ENCODE assay signal across 14 cellular contexts in the genomic region with DNA sequence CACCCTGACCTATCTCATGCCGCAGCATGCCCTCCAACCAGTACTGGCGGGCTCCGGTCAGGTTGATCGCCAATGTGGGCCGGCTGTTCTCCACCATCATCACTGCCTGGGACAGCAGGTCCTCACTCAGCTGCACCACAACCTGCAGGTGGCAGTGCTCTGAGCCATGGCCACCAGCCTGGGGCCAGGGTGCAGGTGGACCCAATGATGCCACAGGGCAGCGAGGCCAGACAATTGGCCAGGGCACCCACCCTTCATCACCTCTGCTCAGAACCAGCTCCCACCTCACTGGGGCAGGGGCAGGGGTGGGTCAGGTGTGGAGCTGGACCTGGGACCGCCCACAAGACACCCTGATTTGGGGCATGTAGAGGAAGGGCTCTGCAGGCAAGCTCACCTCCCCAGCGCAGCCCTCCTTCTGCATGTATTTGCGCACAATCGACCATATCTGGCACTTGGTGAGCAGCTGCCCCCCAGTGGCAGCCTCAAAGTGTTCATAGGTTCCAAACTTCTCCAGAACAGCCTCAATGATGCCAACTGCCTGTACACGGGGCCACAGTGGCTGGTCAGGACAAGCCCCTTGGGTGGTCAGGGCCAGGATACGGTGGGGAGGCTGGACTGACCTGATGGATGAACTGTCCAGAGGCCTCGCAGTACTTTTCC. TPM values are rescaled to one million over a fixed set of nuclear protein-coding genes. Genes with fewer than 3 reads are reported as not detected.
A peak's percentile ranks its signal among the peaks of the same experiment; 100 is the strongest.
DNase-seq lines count a peak whose midpoint lies in the region; ATAC-seq and TF ChIP-seq lines count a peak whose summit lies in the region.
"Had no signal": no experiment of that assay in that cellular context is flagged by ENCODE, and none has a peak within 500 bp of the region (broad histone marks: within the 10 kb centered on the region; RNA-seq: fewer than 3 reads in every experiment).

No MANE protein-coding gene starts in this region.

- no peak overlapping the region for H3K27ac ChIP-seq in right cardiac atrium (ENCODE audit: low read length)
- no peak overlapping the region for H3K27ac ChIP-seq in brain microvascular endothelial cell
- H3K27ac ChIP-seq: cardiac muscle cell had no signal

- peaks cover under 1% of the 10 kb centered on the region for H3K4me1 ChIP-seq in right cardiac atrium (ENCODE audit: control insufficient read depth, insufficient read depth, low read length)

- peak; percentile 47 for TF ChIP-seq CTCF in LNCaP clone FGC (IDR thresholded peaks at IDR 0.05; ENCODE audit: control insufficient read depth, extremely low read depth, insufficient read depth)
- TF ChIP-seq CTCF in brain microvascular endothelial cell (IDR thresholded peaks at IDR 0.05; ENCODE audit: low read depth, low read length, missing control alignments), result peak; percentile 41
- TF ChIP-seq CTCF in CD14-positive monocyte (IDR thresholded peaks at IDR 0.05), result no peak

- ATAC-seq in right cardiac atrium (no peak), left ventricle myocardium superior (no peak)
- ATAC-seq: naive thymus-derived CD8-positive, alpha-beta T cell; stimulated activated naive B cell treated with anti-CD40 and anti-IgM and Interleukin-4, amounts not matched to agents 10 μg/mL and 1 μg/mL and 100 μg/mL, for 72 hours had no signal

- 93% methylated on average over 13 of the region's 13 CpGs for WGBS in right cardiac atrium

- no peaks in the 10 kb centered on the region for H3K9me3 ChIP-seq in right cardiac atrium (ENCODE audit: control insufficient read depth, low read length)

- intact Hi-C loops in right cardiac atrium (cut with DNase I) (no loop called here), left ventricle myocardium superior (cut with micrococcal nuclease) (no loop called here), CD14-positive monocyte (cut with micrococcal nuclease) (no loop called here)

- H3K4me1 Mint-ChIP-seq in CD14-positive monocyte, result peaks cover 15% of the 10 kb centered on the region

- peaks cover 28 to 29% of the 10 kb centered on the region in 2 donors for H3K36me3 Mint-ChIP-seq in CD14-positive monocyte
- H3K36me3 Mint-ChIP-seq: naive thymus-derived CD8-positive, alpha-beta T cell had no signal

- H3K36me3 ChIP-seq in brain microvascular endothelial cell (replicated peaks), result no peaks in the 10 kb centered on the region
- H3K36me3 ChIP-seq: cardiac muscle cell had no signal

- no peaks in the 10 kb centered on the region for H3K27me3 ChIP-seq in right cardiac atrium (ENCODE audit: control insufficient read depth, insufficient read depth)
- no peaks in the 10 kb centered on the region for H3K27me3 ChIP-seq in brain microvascular endothelial cell (replicated peaks)

- DNase-seq in right cardiac atrium (peak in 2 of 3 donors; percentile 45 to 56), left ventricle myocardium superior (no peak), LNCaP clone FGC (ENCODE audit: low read depth) (no peak), brain microvascular endothelial cell (no peak), ureter (ENCODE audit: low spot score) (no peak), CD14-positive monocyte (ENCODE audit: low spot score) (no peak), nucleus accumbens (lab: John Stamatoyannopoulos, UW) (no peak), OCI-M2 (lab: John Stamatoyannopoulos, UW; ENCODE audit: unreplicated experiment) (no peak)
- DNase-seq: COR-L47; islet precursor cell; naive thymus-derived CD8-positive, alpha-beta T cell; NCI-H526 treated with DMSO at 0.1 percent for 48 hours; stimulated activated naive B cell treated with anti-CD40 and anti-IgM and Interleukin-4, amounts not matched to agents 10 μg/mL and 1 μg/mL and 100 μg/mL, for 72 hours had no signal

- H3K27me3 Mint-ChIP-seq in CD14-positive monocyte (ENCODE audit: low read depth in 3 of 3), result peaks cover 36 to 58% (median 42%) of the 10 kb centered on the region in 3 donors

- H3K27ac Mint-ChIP-seq in CD14-positive monocyte, result no peak overlapping the region
- H3K27ac Mint-ChIP-seq: naive thymus-derived CD8-positive, alpha-beta T cell; stimulated activated naive B cell treated with anti-CD40 and anti-IgM and Interleukin-4, amounts not matched to agents 10 μg/mL and 1 μg/mL and 100 μg/mL, for 72 hours had no signal

- no peak overlapping the region for H3K4me3 ChIP-seq in right cardiac atrium (ENCODE audit: low read length)
- H3K4me3 ChIP-seq in LNCaP clone FGC (ENCODE audit: low read depth, low read length), result no peak overlapping the region
- no peak overlapping the region for H3K4me3 ChIP-seq in brain microvascular endothelial cell (ENCODE audit: low read depth, low read length)
- H3K4me3 ChIP-seq: cardiac muscle cell had no signal

- H3K9me3 Mint-ChIP-seq in CD14-positive monocyte, result peaks cover 0 to 19% (median 3%) of the 10 kb centered on the region in 7 donors
- H3K9me3 Mint-ChIP-seq: naive thymus-derived CD8-positive, alpha-beta T cell; stimulated activated naive B cell treated with anti-CD40 and anti-IgM and Interleukin-4, amounts not matched to agents 10 μg/mL and 1 μg/mL and 100 μg/mL, for 72 hours had no signal

- in situ Hi-C loops in brain microvascular endothelial cell (cut with HindIII; ENCODE audit: low pct_ligation_motif_present, low sequenced_read_pairs), result no loop called here

- peak overlapping the region in 1 of 2 donors; percentile 91 for H3K4me3 Mint-ChIP-seq in CD14-positive monocyte

RNA-seq across cellular contexts. Expression of gene MATCAP1, which starts 4.2 kb away (rescaled TPM):
- total RNA-seq in right cardiac atrium (10 to 100 TPM; 16.2 to 22.9 (median 17.2) TPM), left ventricle myocardium superior (12.4 TPM), ureter (50.7 TPM)
- polyA plus RNA-seq in right cardiac atrium (14.8 TPM), CD14-positive monocyte (under 1 TPM; 0.58 to 0.99 TPM)

RNA-seq across cellular contexts. Expression of gene NOL3, which starts 9.2 kb away (rescaled TPM):
- total RNA-seq in right cardiac atrium (100 to 1,000 TPM in 3 of 4 donors, 10 to 100 TPM in 1; 67.5 to 125 (median 107) TPM), left ventricle myocardium superior (125 TPM), ureter (26.8 TPM)
- polyA plus RNA-seq in right cardiac atrium (133 TPM), CD14-positive monocyte (1 to 10 TPM; 2.7 to 3.8 TPM)
- polyA plus RNA-seq: naive thymus-derived CD8-positive, alpha-beta T cell had no signal

RNA-seq across cellular contexts. Expression of gene EXOC3L1, which starts 10.4 kb away (rescaled TPM):
- 1 to 10 TPM; 1.3 to 3.0 (median 2.2) TPM for total RNA-seq in right cardiac atrium
- 3.2 TPM for polyA plus RNA-seq in right cardiac atrium
- 4.1 TPM for total RNA-seq in left ventricle myocardium superior
- 5.2 TPM for total RNA-seq in ureter
- polyA plus RNA-seq in CD14-positive monocyte, result 1 to 10 TPM; 3.0 to 3.7 TPM
- total RNA-seq: naive thymus-derived CD8-positive, alpha-beta T cell had no signal

RNA-seq across cellular contexts. Expression of gene E2F4, which starts 12.4 kb away (rescaled TPM):
- 10 to 100 TPM; 36.4 to 42.5 (median 40.5) TPM for total RNA-seq in right cardiac atrium
- polyA plus RNA-seq in right cardiac atrium, result 33.9 TPM
- 35.7 TPM for total RNA-seq in left ventricle myocardium superior
- 83.0 TPM for total RNA-seq in ureter
- polyA plus RNA-seq in CD14-positive monocyte, result 10 to 100 TPM; 53.1 to 61.5 TPM

RNA-seq across cellular contexts. Expression of gene HSF4, which starts 15.0 kb away (rescaled TPM):
- total RNA-seq in right cardiac atrium (10 to 100 TPM; 29.7 to 92.2 (median 60.3) TPM), left ventricle myocardium superior (71.0 TPM), ureter (52.0 TPM)
- polyA plus RNA-seq in right cardiac atrium (36.6 TPM), CD14-positive monocyte (not detected)
- polyA plus RNA-seq: naive thymus-derived CD8-positive, alpha-beta T cell had no signal

Comparison
In these comparisons a context has a peak if more than half of its experiments do, and no peak if none do; other contexts are left out.
1. DNase-seq: peak in right cardiac atrium (2 of 3); none in left ventricle myocardium superior (single experiment), LNCaP clone FGC (single experiment), brain microvascular endothelial cell (single experiment), ureter (single experiment), CD14-positive monocyte (single experiment), nucleus accumbens (0 of 56) and OCI-M2 (single experiment).